18 cellular contexts compared by ENCODE assay signal in the genomic region with DNA sequence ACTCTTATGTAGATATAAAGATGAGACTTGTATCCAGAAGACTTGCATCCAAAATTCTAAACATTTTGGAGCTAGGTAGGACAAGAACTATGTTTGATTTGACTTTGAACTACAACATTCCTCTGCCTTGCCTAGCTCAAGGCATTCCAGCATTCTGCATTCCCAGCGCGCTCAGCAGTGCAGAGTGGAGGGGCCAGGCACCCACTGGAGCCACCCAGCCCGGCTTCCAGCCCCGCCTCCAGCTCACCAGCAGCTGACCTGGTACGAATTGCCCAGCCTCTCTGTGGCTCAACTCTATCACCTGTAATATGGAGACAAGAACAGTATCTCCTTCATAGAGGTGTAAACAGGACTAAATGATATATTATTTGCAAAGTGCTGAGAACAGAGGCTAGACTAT. TPM values are rescaled to one million over a fixed set of nuclear protein-coding genes. Genes with fewer than 3 reads are reported as not detected.
DNase-seq lines count a peak whose midpoint lies in the region; ATAC-seq and TF ChIP-seq lines count a peak whose summit lies in the region.
"Had no signal": no experiment of that assay in that cellular context is flagged by ENCODE, and none has a peak within 500 bp of the region (broad histone marks: within the 10 kb centered on the region; RNA-seq: fewer than 3 reads in every experiment).

No MANE protein-coding gene starts in this region.

- H3K4me3 ChIP-seq in right atrium auricular region (no peak overlapping the region), heart right ventricle (no peak overlapping the region), lower lobe of right lung (no peak overlapping the region), tibial artery (no peak overlapping the region)
- H3K4me3 ChIP-seq: A549, dorsolateral prefrontal cortex had no signal

- no peak overlapping the region for H3K4me3 Mint-ChIP-seq in activated naive CD4-positive, alpha-beta T cell treated with anti-CD3 and anti-CD28 coated beads, Interleukin-2, amount 10 ng/mL, durations not matched to agents 7 days and 5 days
- H3K4me3 Mint-ChIP-seq: CD8-positive, alpha-beta T cell; naive thymus-derived CD4-positive, alpha-beta T cell had no signal

- no peak overlapping the region for H3K27ac Mint-ChIP-seq in activated naive CD4-positive, alpha-beta T cell treated with anti-CD3 and anti-CD28 coated beads, Interleukin-2, amount 10 ng/mL, durations not matched to agents 7 days and 5 days
- H3K27ac Mint-ChIP-seq: CD8-positive, alpha-beta T cell had no signal

- H3K36me3 ChIP-seq in right atrium auricular region (no peaks in the 10 kb centered on the region), heart right ventricle (no peaks in the 10 kb centered on the region), lower lobe of right lung (no peaks in the 10 kb centered on the region), tibial artery (peaks cover 0 to 7% (median 0%) of the 10 kb centered on the region in 3 donors)

- DNase-seq in Right ventricle myocardium superior (peak; percentile 59), right atrium auricular region (ENCODE audit: low spot score) (no peak), heart right ventricle (peak; percentile 25 to 38), lower lobe of right lung (peak; percentile 69), tibial artery (no peak), RWPE1 (ENCODE audit: low spot score) (no peak)
- DNase-seq in activated naive CD4-positive, alpha-beta T cell treated with anti-CD3 and anti-CD28 coated beads, Interleukin-2, amount 10 ng/mL, durations not matched to agents 7 days and 5 days = no peak
- DNase-seq: aorta; CD8-positive, alpha-beta T cell; HCEC 1CT; naive thymus-derived CD4-positive, alpha-beta T cell; NCI-H2081; SHP77; stimulated activated naive CD4-positive, alpha-beta T cell treated with Interleukin-2 at 50 U/mL for 16 hours; T1000 had no signal

- no peaks in the 10 kb centered on the region for H3K9me3 Mint-ChIP-seq in activated naive CD4-positive, alpha-beta T cell treated with anti-CD3 and anti-CD28 coated beads, Interleukin-2, amount 10 ng/mL, durations not matched to agents 7 days and 5 days
- H3K9me3 Mint-ChIP-seq: CD8-positive, alpha-beta T cell had no signal

- H3K4me1 ChIP-seq in right atrium auricular region (no peaks in the 10 kb centered on the region), heart right ventricle (peaks cover 0 to 39% (median 6%) of the 10 kb centered on the region in 9 donors), lower lobe of right lung (peaks cover 3% of the 10 kb centered on the region), tibial artery (no peaks in the 10 kb centered on the region)
- H3K4me1 ChIP-seq: A549 had no signal

- TF ChIP-seq CTCF in right atrium auricular region (IDR thresholded peaks at IDR 0.05) = no peak
- TF ChIP-seq CTCF in heart right ventricle (IDR thresholded peaks at IDR 0.05) = no peak
- TF ChIP-seq CTCF in lower lobe of right lung (IDR thresholded peaks at IDR 0.05) = no peak
- TF ChIP-seq CTCF in tibial artery (IDR thresholded peaks at IDR 0.05) = no peak
- TF ChIP-seq CTCF in RWPE1 (conservative IDR thresholded peaks at IDR 0.05; ENCODE audit: low read depth) = no peak

- POLR2A ChIA-PET in RWPE1 (lab: Yijun Ruan, JAX; ENCODE audit: low non-redundant PET) = no interaction called here

- intact Hi-C loops in Right ventricle myocardium superior (cut with DNase I) = no loop called here
- intact Hi-C loops in heart right ventricle (cut with DNase I) = no loop called here
- intact Hi-C loops in lower lobe of right lung (cut with DNase I) = no loop called here
- intact Hi-C loops in tibial artery (cut with DNase I; ENCODE audit: low total_unique reads) = no loop called here

- no peaks in the 10 kb centered on the region for H3K9me3 ChIP-seq in right atrium auricular region
- H3K9me3 ChIP-seq in heart right ventricle = no peaks in the 10 kb centered on the region
- no peaks in the 10 kb centered on the region for H3K9me3 ChIP-seq in lower lobe of right lung
- no peaks in the 10 kb centered on the region for H3K9me3 ChIP-seq in tibial artery
- H3K9me3 ChIP-seq: A549 had no signal

- no peaks in the 10 kb centered on the region for H3K27me3 ChIP-seq in right atrium auricular region
- H3K27me3 ChIP-seq in heart right ventricle = no peaks in the 10 kb centered on the region
- no peaks in the 10 kb centered on the region for H3K27me3 ChIP-seq in lower lobe of right lung (ENCODE audit: low read depth)
- no peaks in the 10 kb centered on the region for H3K27me3 ChIP-seq in tibial artery
- H3K27me3 ChIP-seq: dorsolateral prefrontal cortex had no signal

- H3K36me3 Mint-ChIP-seq in activated naive CD4-positive, alpha-beta T cell treated with anti-CD3 and anti-CD28 coated beads, Interleukin-2, amount 10 ng/mL, durations not matched to agents 7 days and 5 days = no peaks in the 10 kb centered on the region

- no peaks in the 10 kb centered on the region for H3K27me3 Mint-ChIP-seq in activated naive CD4-positive, alpha-beta T cell treated with anti-CD3 and anti-CD28 coated beads, Interleukin-2, amount 10 ng/mL, durations not matched to agents 7 days and 5 days
- H3K27me3 Mint-ChIP-seq: naive thymus-derived CD4-positive, alpha-beta T cell had no signal

- WGBS in heart right ventricle, 2 donors = 42 to 55% methylated on average over 5 of the region's 5 CpGs

- CTCF ChIA-PET in RWPE1 (lab: Yijun Ruan, JAX) = no interaction called here
- CTCF ChIA-PET in activated naive CD4-positive, alpha-beta T cell treated with anti-CD3 and anti-CD28 coated beads, Interleukin-2, amount 10 ng/mL, durations not matched to agents 7 days and 5 days (lab: Charles Lee) = interaction anchor here (1.1 to 1.6 kb wide), 2 partner anchors 11 to 13 kb away, joined by 3 to 6 read pairs; no protein-coding TSS in a partner anchor

- H3K27ac ChIP-seq in right atrium auricular region (peak overlapping the region in 1 of 2 donors; percentile 9), heart right ventricle (peak overlapping the region in 1 of 10 donors; percentile 19), lower lobe of right lung (no peak overlapping the region), tibial artery (no peak overlapping the region), RWPE1 (no peak overlapping the region)
- H3K27ac ChIP-seq: A549 had no signal

- no peaks in the 10 kb centered on the region for H3K4me1 Mint-ChIP-seq in activated naive CD4-positive, alpha-beta T cell treated with anti-CD3 and anti-CD28 coated beads, Interleukin-2, amount 10 ng/mL, durations not matched to agents 7 days and 5 days

- ATAC-seq in Right ventricle myocardium superior (ENCODE audit: poor library complexity) = peak; percentile 94
- ATAC-seq in heart right ventricle = peak; percentile 72 to 98 (median 90)
- ATAC-seq in lower lobe of right lung = peak; percentile 91 to 93
- no peak for ATAC-seq in HG03439 (IDR thresholded peaks at IDR 0.05; ENCODE audit: unreplicated experiment)
- ATAC-seq: CD8-positive, alpha-beta T cell; naive thymus-derived CD4-positive, alpha-beta T cell had no signal

RNA-seq across cellular contexts. Expression of a gene that starts 28.8 kb away (rescaled TPM):
- 4.9 TPM for total RNA-seq in Right ventricle myocardium superior
- 1 to 10 TPM; 4.3 TPM for total RNA-seq in right atrium auricular region
- 1 to 10 TPM; 2.9 to 5.4 (median 3.7) TPM for total RNA-seq in heart right ventricle
- 1 to 10 TPM in 1 of 2 donors, under 1 TPM in 1; 0.75 to 3.1 TPM for polyA plus RNA-seq in heart right ventricle
- 9.5 TPM for total RNA-seq in lower lobe of right lung

Comparison
In these comparisons a context has a peak if more than half of its experiments do, and no peak if none do; other contexts are left out.
1. DNase-seq: peak in Right ventricle myocardium superior (single experiment), heart right ventricle (2 of 2) and lower lobe of right lung (single experiment); none in right atrium auricular region (single experiment), tibial artery (0 of 2), RWPE1 (single experiment) and activated naive CD4-positive, alpha-beta T cell treated with anti-CD3 and anti-CD28 coated beads, Interleukin-2, amount 10 ng/mL, durations not matched to agents 7 days and 5 days (single experiment).